ENCODE assay signal across 1 cellular context in the genomic region with DNA sequence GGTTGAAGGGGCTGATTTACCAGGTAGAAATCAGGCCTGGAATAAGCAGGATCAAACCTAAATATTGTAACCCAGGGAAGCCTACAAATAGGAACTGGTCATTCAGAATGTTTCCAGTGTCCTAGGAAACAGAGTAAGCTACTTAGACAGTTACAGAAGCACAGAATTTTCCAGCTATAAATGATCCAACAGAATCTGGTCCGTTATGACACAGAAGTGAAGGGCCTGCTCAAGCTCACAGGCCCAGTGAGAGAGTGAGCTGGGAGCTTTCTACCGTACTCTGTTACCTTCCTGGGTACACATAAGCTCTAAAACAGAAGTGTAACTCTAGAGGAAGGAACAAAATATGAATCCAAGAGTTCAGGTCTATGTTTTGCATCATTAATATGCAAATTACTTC.
TF ChIP-seq lines count a peak whose summit lies in the region.

No MANE protein-coding gene starts in this region.

TF ChIP-seq in SK-N-SH, 30 proteins besides CTCF, POLR2A, EP300 and RAD21 (continued from another document):
- TF ChIP-seq, protein P1, sequence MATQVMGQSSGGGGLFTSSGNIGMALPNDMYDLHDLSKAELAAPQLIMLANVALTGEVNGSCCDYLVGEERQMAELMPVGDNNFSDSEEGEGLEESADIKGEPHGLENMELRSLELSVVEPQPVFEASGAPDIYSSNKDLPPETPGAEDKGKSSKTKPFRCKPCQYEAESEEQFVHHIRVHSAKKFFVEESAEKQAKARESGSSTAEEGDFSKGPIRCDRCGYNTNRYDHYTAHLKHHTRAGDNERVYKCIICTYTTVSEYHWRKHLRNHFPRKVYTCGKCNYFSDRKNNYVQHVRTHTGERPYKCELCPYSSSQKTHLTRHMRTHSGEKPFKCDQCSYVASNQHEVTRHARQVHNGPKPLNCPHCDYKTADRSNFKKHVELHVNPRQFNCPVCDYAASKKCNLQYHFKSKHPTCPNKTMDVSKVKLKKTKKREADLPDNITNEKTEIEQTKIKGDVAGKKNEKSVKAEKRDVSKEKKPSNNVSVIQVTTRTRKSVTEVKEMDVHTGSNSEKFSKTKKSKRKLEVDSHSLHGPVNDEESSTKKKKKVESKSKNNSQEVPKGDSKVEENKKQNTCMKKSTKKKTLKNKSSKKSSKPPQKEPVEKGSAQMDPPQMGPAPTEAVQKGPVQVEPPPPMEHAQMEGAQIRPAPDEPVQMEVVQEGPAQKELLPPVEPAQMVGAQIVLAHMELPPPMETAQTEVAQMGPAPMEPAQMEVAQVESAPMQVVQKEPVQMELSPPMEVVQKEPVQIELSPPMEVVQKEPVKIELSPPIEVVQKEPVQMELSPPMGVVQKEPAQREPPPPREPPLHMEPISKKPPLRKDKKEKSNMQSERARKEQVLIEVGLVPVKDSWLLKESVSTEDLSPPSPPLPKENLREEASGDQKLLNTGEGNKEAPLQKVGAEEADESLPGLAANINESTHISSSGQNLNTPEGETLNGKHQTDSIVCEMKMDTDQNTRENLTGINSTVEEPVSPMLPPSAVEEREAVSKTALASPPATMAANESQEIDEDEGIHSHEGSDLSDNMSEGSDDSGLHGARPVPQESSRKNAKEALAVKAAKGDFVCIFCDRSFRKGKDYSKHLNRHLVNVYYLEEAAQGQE (IDR thresholded peaks at IDR 0.05; ENCODE audit: low read depth, low read length), result no peak
- TF ChIP-seq ELF1 (IDR thresholded peaks at IDR 0.05) (no peak), YY1 (IDR thresholded peaks at IDR 0.05; ENCODE audit: low read depth) (no peak), RXRA (IDR thresholded peaks at IDR 0.05; ENCODE audit: borderline replicate concordance, low read depth) (no peak), MEF2A (IDR thresholded peaks at IDR 0.05; ENCODE audit: borderline replicate concordance, low read depth) (no peak), FOXM1 (IDR thresholded peaks at IDR 0.05; ENCODE audit: low read depth) (no peak), GABPA (IDR thresholded peaks at IDR 0.05; ENCODE audit: low read depth) (no peak), POLR2AphosphoS5 (IDR thresholded peaks at IDR 0.05; ENCODE audit: low read depth, low read length) (no peak), RFX5 (IDR thresholded peaks at IDR 0.05; ENCODE audit: low read length) (no peak), FOSL2 (IDR thresholded peaks at IDR 0.05; ENCODE audit: borderline replicate concordance, low read depth) (no peak)
- TF ChIP-seq, protein P2, sequence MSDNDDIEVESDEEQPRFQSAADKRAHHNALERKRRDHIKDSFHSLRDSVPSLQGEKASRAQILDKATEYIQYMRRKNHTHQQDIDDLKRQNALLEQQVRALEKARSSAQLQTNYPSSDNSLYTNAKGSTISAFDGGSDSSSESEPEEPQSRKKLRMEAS (IDR thresholded peaks at IDR 0.05; ENCODE audit: low read depth), result no peak
- TF ChIP-seq, protein P3, sequence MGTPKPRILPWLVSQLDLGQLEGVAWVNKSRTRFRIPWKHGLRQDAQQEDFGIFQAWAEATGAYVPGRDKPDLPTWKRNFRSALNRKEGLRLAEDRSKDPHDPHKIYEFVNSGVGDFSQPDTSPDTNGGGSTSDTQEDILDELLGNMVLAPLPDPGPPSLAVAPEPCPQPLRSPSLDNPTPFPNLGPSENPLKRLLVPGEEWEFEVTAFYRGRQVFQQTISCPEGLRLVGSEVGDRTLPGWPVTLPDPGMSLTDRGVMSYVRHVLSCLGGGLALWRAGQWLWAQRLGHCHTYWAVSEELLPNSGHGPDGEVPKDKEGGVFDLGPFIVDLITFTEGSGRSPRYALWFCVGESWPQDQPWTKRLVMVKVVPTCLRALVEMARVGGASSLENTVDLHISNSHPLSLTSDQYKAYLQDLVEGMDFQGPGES (IDR thresholded peaks at IDR 0.05; ENCODE audit: low read depth, low read length), result no peak
